8 cellular contexts compared by ENCODE assay signal in genomic region chr2:46187112-46187618, GRCh38.
DNase-seq lines count a peak whose midpoint lies in the region; ATAC-seq, FAIRE-seq and TF ChIP-seq lines count a peak whose summit lies in the region.

No MANE protein-coding gene starts in this region.

- TF ChIP-seq POLR2A in GM12891 (IDR thresholded peaks at IDR 0.05; ENCODE audit: low read depth, low read length): no peak
- no peak for TF ChIP-seq POLR2A in ovary (IDR thresholded peaks at IDR 0.05)

- H3K9me3 Mint-ChIP-seq in stimulated activated memory B cell treated with anti-CD40 and anti-IgM and Interleukin-4, amounts not matched to agents 10 μg/mL and 1 μg/mL and 100 μg/mL, for 72 hours: no peaks in the 10 kb centered on the region

- no peak overlapping the region for H2AFZ ChIP-seq in SK-N-SH (ENCODE audit: low read depth)

- no peak for TF ChIP-seq EP300 in ovary (IDR thresholded peaks at IDR 0.05)
- TF ChIP-seq EP300 in SK-N-SH (IDR thresholded peaks at IDR 0.05; ENCODE audit: borderline replicate concordance in 1 of 2, low read depth in 1 of 2, low read length in 1 of 2): no peak

- TF ChIP-seq RAD21 in SK-N-SH (IDR thresholded peaks at IDR 0.05; ENCODE audit: low read length): no peak

- no peak overlapping the region for H3K4me2 ChIP-seq in SK-N-SH

- H3K9me3 ChIP-seq in ovary (no peaks in the 10 kb centered on the region), SK-N-SH (no peaks in the 10 kb centered on the region)

- H3K27ac ChIP-seq in coronary artery (peak overlapping the region; percentile 72 to 90), ovary (peak overlapping the region; percentile 5 to 93), SK-N-SH (ENCODE audit: low read depth in 2 of 2, low read length in 1 of 2) (no peak overlapping the region)

- no peaks in the 10 kb centered on the region for H3K79me2 ChIP-seq in SK-N-SH (ENCODE audit: insufficient read depth)

- peaks cover 6% of the 10 kb centered on the region for H3K4me1 Mint-ChIP-seq in stimulated activated memory B cell treated with anti-CD40 and anti-IgM and Interleukin-4, amounts not matched to agents 10 μg/mL and 1 μg/mL and 100 μg/mL, for 72 hours

- H3K27me3 Mint-ChIP-seq in stimulated activated memory B cell treated with anti-CD40 and anti-IgM and Interleukin-4, amounts not matched to agents 10 μg/mL and 1 μg/mL and 100 μg/mL, for 72 hours: no peaks in the 10 kb centered on the region

- no peak for ATAC-seq in stimulated activated memory B cell treated with anti-CD40 and anti-IgM and Interleukin-4, amounts not matched to agents 10 μg/mL and 1 μg/mL and 100 μg/mL, for 72 hours

- TF ChIP-seq CTCF in coronary artery (IDR thresholded peaks at IDR 0.05): no peak
- TF ChIP-seq CTCF in ovary (IDR thresholded peaks at IDR 0.05): no peak
- no peak for TF ChIP-seq CTCF in SK-N-SH (IDR thresholded peaks at IDR 0.05)

- no peak overlapping the region for H3K4me3 Mint-ChIP-seq in stimulated activated memory B cell treated with anti-CD40 and anti-IgM and Interleukin-4, amounts not matched to agents 10 μg/mL and 1 μg/mL and 100 μg/mL, for 72 hours

- H3F3A ChIP-seq in SK-N-SH (replicated peaks; ENCODE audit: insufficient read depth): peaks cover 5% of the 10 kb centered on the region

- POLR2A ChIA-PET in SK-N-SH (lab: Yijun Ruan, JAX): no interaction called here

- H4K20me1 ChIP-seq in SK-N-SH (ENCODE audit: insufficient read depth): no peaks in the 10 kb centered on the region

- CTCF ChIA-PET in SK-N-SH (lab: Yijun Ruan, JAX): interaction anchor here (0.9 to 1.0 kb wide), 2 partner anchors 15 to 48 kb away, joined by 3 read pairs; no protein-coding TSS in a partner anchor

- FAIRE-seq in GM12891 (lab: Jason Lieb, UNC): peak; percentile 76

- H3K27me3 ChIP-seq in ovary (no peaks in the 10 kb centered on the region), SK-N-SH (ENCODE audit: insufficient read depth) (no peaks in the 10 kb centered on the region)

- H3K4me3 ChIP-seq in coronary artery (peak overlapping the region; percentile 65), ovary (peak overlapping the region; percentile 4), SK-N-SH (ENCODE audit: low read depth in 2 of 2, low read length in 1 of 2) (no peak overlapping the region)

- peaks cover 5% of the 10 kb centered on the region for H3K4me1 ChIP-seq in ovary (ENCODE audit: insufficient read depth)
- H3K4me1 ChIP-seq in SK-N-SH (ENCODE audit: control insufficient read depth in 1 of 2, insufficient read depth in 2 of 2, low read depth in 1 of 2, low read length in 1 of 2): peaks cover 0 to 2% of the 10 kb centered on the region in 2 experiments; a peak in 1 of 4 replicates

- H3K36me3 ChIP-seq in ovary (no peaks in the 10 kb centered on the region), SK-N-SH (replicated peaks in 1 of 2; ENCODE audit: control insufficient read depth in 1 of 2, insufficient read depth in 2 of 2, low read length in 1 of 2) (peaks cover 7 to 18% of the 10 kb centered on the region in 2 experiments)

- no peak overlapping the region for H3K9ac ChIP-seq in SK-N-SH

- 2 to 7% (median 6%) methylated on average over 6 of the region's 6 CpGs for WGBS in ovary, 3 donors
- 94% methylated on average over 6 of the region's 6 CpGs for WGBS in SK-N-SH (ENCODE audit: low lambda C conversion rate)

- H3K36me3 Mint-ChIP-seq in stimulated activated memory B cell treated with anti-CD40 and anti-IgM and Interleukin-4, amounts not matched to agents 10 μg/mL and 1 μg/mL and 100 μg/mL, for 72 hours: peaks cover 28% of the 10 kb centered on the region

- H3K9me2 ChIP-seq in SK-N-SH: no peaks in the 10 kb centered on the region

- peak; percentile 50 for DNase-seq in GM12891 (ENCODE audit: insufficient read length, low spot score)
- DNase-seq in GOT3 (lab: John Stamatoyannopoulos, UW): peak; percentile 21
- peak; percentile 76 for DNase-seq in NOMO-1 treated with dmso at 0.1 percent for 144 hours (lab: John Stamatoyannopoulos, UW; ENCODE audit: unreplicated experiment)
- peak; percentile 75 for DNase-seq in coronary artery (ENCODE audit: low spot score)
- peak; percentile 50 to 63 (median 58) for DNase-seq in ovary
- DNase-seq in NCI-H2107 (lab: John Stamatoyannopoulos, UW): no peak
- no peak for DNase-seq in SK-N-SH

- intact Hi-C loops in ovary (cut with DNase I): no loop called here

- H3K27ac Mint-ChIP-seq in stimulated activated memory B cell treated with anti-CD40 and anti-IgM and Interleukin-4, amounts not matched to agents 10 μg/mL and 1 μg/mL and 100 μg/mL, for 72 hours: no peak overlapping the region

TF ChIP-seq in GM12891, 5 proteins besides CTCF, POLR2A, EP300 and RAD21:
- TF ChIP-seq PAX5 (IDR thresholded peaks at IDR 0.05; ENCODE audit: insufficient read depth, low read length, severe bottlenecking): no peak
- no peak for TF ChIP-seq TAF1 (IDR thresholded peaks at IDR 0.05; ENCODE audit: low read depth, low read length)
- no peak for TF ChIP-seq POLR2AphosphoS5 (IDR thresholded peaks at IDR 0.05; ENCODE audit: low read depth, low read length)
- TF ChIP-seq SPI1 (IDR thresholded peaks at IDR 0.05; ENCODE audit: low read depth, low read length): no peak
- TF ChIP-seq POU2F2 (IDR thresholded peaks at IDR 0.05; ENCODE audit: low read depth, low read length): no peak

TF ChIP-seq in SK-N-SH, 30 proteins besides CTCF, POLR2A, EP300 and RAD21:
- no peak for TF ChIP-seq USF1 (IDR thresholded peaks at IDR 0.05; ENCODE audit: borderline replicate concordance, low read depth)
- TF ChIP-seq RFX5 (IDR thresholded peaks at IDR 0.05; ENCODE audit: low read length): no peak
- TF ChIP-seq TEAD4 (IDR thresholded peaks at IDR 0.05; ENCODE audit: borderline replicate concordance, insufficient read depth): no peak
- no peak for TF ChIP-seq YY1 (IDR thresholded peaks at IDR 0.05; ENCODE audit: low read depth)
- no peak for TF ChIP-seq NFIC (IDR thresholded peaks at IDR 0.05; ENCODE audit: borderline replicate concordance)
- no peak for TF ChIP-seq SMC3 (IDR thresholded peaks at IDR 0.05; ENCODE audit: low read depth, low read length)
- TF ChIP-seq TCF12 (IDR thresholded peaks at IDR 0.05): no peak
- no peak for TF ChIP-seq PBX3 (IDR thresholded peaks at IDR 0.05)
- no peak for TF ChIP-seq MXI1 (IDR thresholded peaks at IDR 0.05; ENCODE audit: low read depth, low read length)
- no peak for TF ChIP-seq GATA2 (CRISPR knock-in tag; IDR thresholded peaks at IDR 0.05)

Comparison
In these comparisons a context has a peak if more than half of its experiments do, and no peak if none do; other contexts are left out.
1. DNase-seq: peak in GM12891 (single experiment), GOT3 (single experiment), NOMO-1 treated with dmso at 0.1 percent for 144 hours (single experiment), coronary artery (single experiment) and ovary (5 of 5); none in NCI-H2107 (single experiment) and SK-N-SH (single experiment).
2. H3K27ac ChIP-seq: peak in coronary artery (2 of 2) and ovary (2 of 2); none in SK-N-SH (0 of 2).
3. H3K4me3 ChIP-seq: peak in coronary artery (single experiment) and ovary (single experiment); none in SK-N-SH (0 of 2).